15 cellular contexts compared by ENCODE assay signal in the genomic region with DNA sequence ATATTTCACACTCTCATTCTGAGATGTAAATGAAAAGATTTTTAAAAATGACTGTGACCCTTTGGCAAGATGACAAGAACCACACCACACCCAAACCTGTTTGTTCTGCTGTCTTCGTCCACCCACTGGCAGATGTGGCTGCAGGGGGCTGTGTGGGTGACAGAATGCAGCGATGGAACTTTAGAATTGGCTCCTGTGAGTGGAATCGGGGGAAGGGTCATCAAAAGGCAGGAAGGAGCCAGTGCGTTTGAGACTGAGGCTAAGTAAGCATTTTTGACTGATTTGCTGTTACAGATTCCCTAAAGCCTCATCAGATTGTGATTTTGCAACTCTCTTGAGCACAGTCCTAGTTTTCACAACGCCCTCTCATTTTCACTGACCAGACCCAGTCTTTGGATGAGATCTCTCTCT.
DNase-seq lines count a peak whose midpoint lies in the region; ATAC-seq and TF ChIP-seq lines count a peak whose summit lies in the region.
"Had no signal": no experiment of that assay in that cellular context is flagged by ENCODE, and none has a peak within 500 bp of the region (broad histone marks: within the 10 kb centered on the region; RNA-seq: fewer than 3 reads in every experiment).

No MANE protein-coding gene starts in this region.

- H2AFZ ChIP-seq in PC-3 (ENCODE audit: low read length): peak overlapping the region; percentile 15
- no peak overlapping the region for H2AFZ ChIP-seq in MM.1S (ENCODE audit: low read length)

- intact Hi-C loops in PC-3 (cut with micrococcal nuclease): no loop called here
- intact Hi-C loops in activated CD8-positive, alpha-beta T cell treated with anti-CD3 and anti-CD28 coated beads for 36 hours (cut with micrococcal nuclease): no loop called here

- peaks cover 12% of the 10 kb centered on the region for H3K9me3 Mint-ChIP-seq in activated CD8-positive, alpha-beta T cell treated with anti-CD3 and anti-CD28 coated beads for 36 hours

- H3K9me2 ChIP-seq in PC-3 (replicated peaks; ENCODE audit: low read length) (no peaks in the 10 kb centered on the region), MM.1S (replicated peaks; ENCODE audit: insufficient read depth, low read length) (no peaks in the 10 kb centered on the region)

- H3K4me1 ChIP-seq in PC-3 (ENCODE audit: insufficient read depth, low read length) (peaks cover 42% of the 10 kb centered on the region), MM.1S (ENCODE audit: low read length) (no peaks in the 10 kb centered on the region)

- H4K20me1 ChIP-seq in PC-3 (ENCODE audit: low read length): no peaks in the 10 kb centered on the region
- no peaks in the 10 kb centered on the region for H4K20me1 ChIP-seq in MM.1S (ENCODE audit: insufficient read depth, low read length)

- BruUV-seq in PC-3 (replicated peaks; lab: Mats Ljungman, UMichigan): no TSS peak

- H3K36me3 Mint-ChIP-seq in activated CD8-positive, alpha-beta T cell treated with anti-CD3 and anti-CD28 coated beads for 36 hours (ENCODE audit: low read depth): no peaks in the 10 kb centered on the region
- H3K36me3 Mint-ChIP-seq: CD4-positive, CD25-positive, alpha-beta regulatory T cell; stimulated activated effector memory CD8-positive, alpha-beta T cell treated with anti-CD3 and anti-CD28 coated beads, Interleukin-12 subunit alpha, Interleukin-12 subunit beta, amount 100 ng/mL, for 72 hours had no signal

- no peaks in the 10 kb centered on the region for H3K4me1 Mint-ChIP-seq in activated CD8-positive, alpha-beta T cell treated with anti-CD3 and anti-CD28 coated beads for 36 hours (ENCODE audit: low read depth)
- H3K4me1 Mint-ChIP-seq: CD4-positive, CD25-positive, alpha-beta regulatory T cell; stimulated activated effector memory CD8-positive, alpha-beta T cell treated with anti-CD3 and anti-CD28 coated beads, Interleukin-12 subunit alpha, Interleukin-12 subunit beta, amount 100 ng/mL, for 72 hours had no signal

- CTCF ChIA-PET in PC-3 (lab: Charles Lee): no interaction called here
- CTCF ChIA-PET in activated CD8-positive, alpha-beta T cell treated with anti-CD3 and anti-CD28 coated beads for 36 hours (lab: Charles Lee): no interaction called here

- no peaks in the 10 kb centered on the region for H3K36me3 ChIP-seq in PC-3 (ENCODE audit: low read depth, low read length)
- H3K36me3 ChIP-seq in MM.1S (replicated peaks; ENCODE audit: insufficient read depth, low read length): no peaks in the 10 kb centered on the region
- H3K36me3 ChIP-seq: SJCRH30 had no signal

- no peak; the same call in 1 of the 2 replicates for ATAC-seq in PC-3
- peak; percentile 83 for ATAC-seq in omental fat pad (ENCODE audit: low FRiP score)
- no peak for ATAC-seq in stimulated activated naive CD8-positive, alpha-beta T cell treated with anti-CD3 and anti-CD28 coated beads, Interleukin-15, Interleukin-2, amounts not matched to agents 100 U/mL and 50 U/mL, for 24 hours
- no peak for ATAC-seq in HG03045 (IDR thresholded peaks at IDR 0.05; ENCODE audit: unreplicated experiment)
- ATAC-seq in activated CD8-positive, alpha-beta T cell treated with anti-CD3 and anti-CD28 coated beads for 36 hours: no peak
- ATAC-seq: stimulated activated effector memory CD8-positive, alpha-beta T cell treated with anti-CD3 and anti-CD28 coated beads, Interleukin-12 subunit alpha, Interleukin-12 subunit beta, amount 100 ng/mL, for 72 hours had no signal

- DNase-seq in ELF-1 (ENCODE audit: low read depth, low spot score) (peak; percentile 32), PC-3 (peak; percentile 65), fibroblast of peridontal ligament (ENCODE audit: extremely low read depth) (peak; percentile 95), omental fat pad (ENCODE audit: low spot score) (no peak), MM.1S (no peak)
- no peak for DNase-seq in stimulated activated naive CD8-positive, alpha-beta T cell treated with anti-CD3 and anti-CD28 coated beads, Interleukin-15, Interleukin-2, amounts not matched to agents 100 U/mL and 50 U/mL, for 24 hours
- DNase-seq in activated CD8-positive, alpha-beta T cell treated with anti-CD3 and anti-CD28 coated beads for 36 hours: no peak
- DNase-seq: amygdala; CD4-positive, CD25-positive, alpha-beta regulatory T cell; NCI-H1105 treated with DMSO at 0.1 percent for 48 hours; NCI-H526 treated with DMSO at 0.1 percent for 48 hours; SJCRH30; stimulated activated CD4-positive, alpha-beta T cell treated with anti-CD3 and anti-CD28 coated beads, Interleukin-1b, Interleukin-23, amount 100 ng/mL, for 48 hours had no signal

- H3K27me3 Mint-ChIP-seq in activated CD8-positive, alpha-beta T cell treated with anti-CD3 and anti-CD28 coated beads for 36 hours: no peaks in the 10 kb centered on the region
- H3K27me3 Mint-ChIP-seq: CD4-positive, CD25-positive, alpha-beta regulatory T cell had no signal

- no peak overlapping the region for H3K4me3 Mint-ChIP-seq in activated CD8-positive, alpha-beta T cell treated with anti-CD3 and anti-CD28 coated beads for 36 hours
- H3K4me3 Mint-ChIP-seq: CD4-positive, CD25-positive, alpha-beta regulatory T cell; stimulated activated effector memory CD8-positive, alpha-beta T cell treated with anti-CD3 and anti-CD28 coated beads, Interleukin-12 subunit alpha, Interleukin-12 subunit beta, amount 100 ng/mL, for 72 hours had no signal

- H3F3A ChIP-seq in PC-3 (ENCODE audit: low read length, unreplicated experiment) (no peaks in the 10 kb centered on the region), MM.1S (ENCODE audit: insufficient read depth, low read length) (no peaks in the 10 kb centered on the region)

- peak overlapping the region; percentile 23 for H3K27ac ChIP-seq in PC-3 (ENCODE audit: low read length)
- H3K27ac ChIP-seq in MM.1S (ENCODE audit: low read length): no peak overlapping the region
- H3K27ac ChIP-seq: SJCRH30 had no signal

- no peak overlapping the region for H3K9ac ChIP-seq in PC-3 (ENCODE audit: low read length)
- H3K9ac ChIP-seq in MM.1S (ENCODE audit: low read length): no peak overlapping the region

- H3K4me2 ChIP-seq in PC-3 (ENCODE audit: low read length): peak overlapping the region; percentile 18
- no peak overlapping the region for H3K4me2 ChIP-seq in MM.1S (ENCODE audit: low read depth, low read length)

- POLR2A ChIA-PET in PC-3 (lab: Charles Lee; ENCODE audit: unreplicated experiment): no interaction called here
- POLR2A ChIA-PET in activated CD8-positive, alpha-beta T cell treated with anti-CD3 and anti-CD28 coated beads for 36 hours (lab: Charles Lee): no interaction called here

- H3K4me3 ChIP-seq in PC-3 (ENCODE audit: low read length) (no peak overlapping the region), MM.1S (ENCODE audit: low read length) (no peak overlapping the region)
- H3K4me3 ChIP-seq: SJCRH30 had no signal

- TF ChIP-seq CTCF in PC-3 (conservative IDR thresholded peaks at IDR 0.05; ENCODE audit: low read depth, low read length) (no peak), omental fat pad (IDR thresholded peaks at IDR 0.05) (no peak), MM.1S (IDR thresholded peaks at IDR 0.05; ENCODE audit: low read length) (no peak)
- TF ChIP-seq CTCF in activated CD8-positive, alpha-beta T cell treated with anti-CD3 and anti-CD28 coated beads for 36 hours (IDR thresholded peaks at IDR 0.05): no peak

- H3K79me2 ChIP-seq in PC-3 (ENCODE audit: low read length) (no peaks in the 10 kb centered on the region), MM.1S (ENCODE audit: low read length) (no peaks in the 10 kb centered on the region)

- H3K27me3 ChIP-seq in PC-3 (ENCODE audit: low read length) (no peaks in the 10 kb centered on the region), MM.1S (replicated peaks; ENCODE audit: insufficient read depth, low read length) (no peaks in the 10 kb centered on the region)
- H3K27me3 ChIP-seq: SJCRH30 had no signal

- H3K9me3 ChIP-seq in PC-3 (ENCODE audit: low read length) (no peaks in the 10 kb centered on the region), MM.1S (replicated peaks; ENCODE audit: insufficient read depth, low read length) (no peaks in the 10 kb centered on the region)
- H3K9me3 ChIP-seq: SJCRH30 had no signal

- H3K27ac Mint-ChIP-seq in activated CD8-positive, alpha-beta T cell treated with anti-CD3 and anti-CD28 coated beads for 36 hours: no peak overlapping the region
- H3K27ac Mint-ChIP-seq: stimulated activated effector memory CD8-positive, alpha-beta T cell treated with anti-CD3 and anti-CD28 coated beads, Interleukin-12 subunit alpha, Interleukin-12 subunit beta, amount 100 ng/mL, for 72 hours had no signal

Comparison
In these comparisons a context has a peak if more than half of its experiments do, and no peak if none do; other contexts are left out.
1. DNase-seq: peak in ELF-1 (single experiment), PC-3 (single experiment) and fibroblast of peridontal ligament (single experiment); none in omental fat pad (single experiment), stimulated activated naive CD8-positive, alpha-beta T cell treated with anti-CD3 and anti-CD28 coated beads, Interleukin-15, Interleukin-2, amounts not matched to agents 100 U/mL and 50 U/mL, for 24 hours (single experiment), MM.1S (single experiment) and activated CD8-positive, alpha-beta T cell treated with anti-CD3 and anti-CD28 coated beads for 36 hours (single experiment).